In genomic region chr3:12181806-12182205, GRCh38 we compare ENCODE assay signal across 24 cellular contexts. TPM values are rescaled to one million over a fixed set of nuclear protein-coding genes. Genes with fewer than 3 reads are reported as not detected.
DNase-seq lines count a peak whose midpoint lies in the region; ATAC-seq and TF ChIP-seq lines count a peak whose summit lies in the region.
"Had no signal": no experiment of that assay in that cellular context is flagged by ENCODE, and none has a peak within 500 bp of the region (broad histone marks: within the 10 kb centered on the region; RNA-seq: fewer than 3 reads in every experiment).

No MANE protein-coding gene starts in this region.

- H3K27ac Mint-ChIP-seq in activated CD4-positive, alpha-beta T cell treated with anti-CD3 and anti-CD28 coated beads for 36 hours, result peak overlapping the region; percentile 21
- peak overlapping the region; percentile 14 for H3K27ac Mint-ChIP-seq in activated T-helper 2 cell treated with anti-CD3 and anti-CD28 coated beads, Interferon-gamma antibody, Interleukin-2, Interleukin-4, amounts not matched to agents 10 μg/mL and 5 μg/mL and 100 μg/mL, durations not matched to agents 14 hours and 24 hours and 36 hours
- H3K27ac Mint-ChIP-seq: B cell; CD4-positive, CD25-positive, alpha-beta regulatory T cell; HFFc6 had no signal

- no peak overlapping the region for H3K9ac ChIP-seq in DND-41 (ENCODE audit: low read depth, low read length)
- H3K9ac ChIP-seq: KMS-11 had no signal

- no peak for DNase-seq in activated CD4-positive, alpha-beta T cell treated with anti-CD3 and anti-CD28 coated beads for 36 hours
- DNase-seq in activated CD4-positive, alpha-beta T cell treated with anti-CD3 and anti-CD28 coated beads, Interleukin-2, amount 50 U/mL, for 48 hours, result no peak
- peak; percentile 61 for DNase-seq in DND-41
- DNase-seq in activated T-helper 2 cell treated with anti-CD3 and anti-CD28 coated beads, Interferon-gamma antibody, Interleukin-2, Interleukin-4, amounts not matched to agents 10 μg/mL and 5 μg/mL and 100 μg/mL, durations not matched to agents 14 hours and 24 hours and 36 hours (ENCODE audit: low spot score), result no peak
- peak; percentile 65 for DNase-seq in osteoblast (ENCODE audit: insufficient read length, low spot score, missing footprints)
- DNase-seq in NK-92 treated with Interleukin-12 subunit alpha and Interleukin-12 subunit beta, amount 100 ng/mL, for 24 hours (lab: John Stamatoyannopoulos, UW), result no peak
- DNase-seq in stimulated activated CD4-positive, alpha-beta T cell treated with anti-CD3 and anti-CD28 coated beads, Interleukin-1b, Interleukin-23, amount 100 ng/mL, for 48 hours, result no peak
- DNase-seq: CD4-positive, CD25-positive, alpha-beta regulatory T cell; DMS53; GOT3; HFFc6; MM.1S; NCI-H2029; NCI-H446 treated with DMSO at 0.1 percent for 48 hours; NCI-H526; PC-9 had no signal

- POLR2A ChIA-PET in activated CD4-positive, alpha-beta T cell treated with anti-CD3 and anti-CD28 coated beads for 36 hours (lab: Charles Lee), result no interaction called here

- CTCF ChIA-PET in activated CD4-positive, alpha-beta T cell treated with anti-CD3 and anti-CD28 coated beads for 36 hours (lab: Charles Lee), result no interaction called here

- H3K9me3 Mint-ChIP-seq in activated CD4-positive, alpha-beta T cell treated with anti-CD3 and anti-CD28 coated beads for 36 hours (ENCODE audit: low read depth), result no peaks in the 10 kb centered on the region
- H3K9me3 Mint-ChIP-seq in activated T-helper 2 cell treated with anti-CD3 and anti-CD28 coated beads, Interferon-gamma antibody, Interleukin-2, Interleukin-4, amounts not matched to agents 10 μg/mL and 5 μg/mL and 100 μg/mL, durations not matched to agents 14 hours and 24 hours and 36 hours, result no peaks in the 10 kb centered on the region
- H3K9me3 Mint-ChIP-seq: CD4-positive, CD25-positive, alpha-beta regulatory T cell; HFFc6 had no signal

- H3K79me2 ChIP-seq in DND-41 (ENCODE audit: insufficient read depth, low read length) (no peaks in the 10 kb centered on the region), osteoblast (ENCODE audit: insufficient read depth, low read length) (no peaks in the 10 kb centered on the region)

- H3K4me2 ChIP-seq in DND-41 (ENCODE audit: insufficient read depth, low read length) (no peak overlapping the region), osteoblast (ENCODE audit: insufficient read depth, low read length) (no peak overlapping the region)
- H3K4me2 ChIP-seq: KMS-11, PC-9 had no signal

- intact Hi-C loops in activated CD4-positive, alpha-beta T cell treated with anti-CD3 and anti-CD28 coated beads for 36 hours (cut with DNase I, micrococcal nuclease), result no loop called here
- intact Hi-C loops in activated T-helper 2 cell treated with anti-CD3 and anti-CD28 coated beads, Interferon-gamma antibody, Interleukin-2, Interleukin-4, amounts not matched to agents 10 μg/mL and 5 μg/mL and 100 μg/mL, durations not matched to agents 14 hours and 24 hours and 36 hours (cut with micrococcal nuclease), result no loop called here

- no peaks in the 10 kb centered on the region for H3K36me3 ChIP-seq in DND-41 (ENCODE audit: insufficient read depth, low read length)
- no peaks in the 10 kb centered on the region for H3K36me3 ChIP-seq in osteoblast (ENCODE audit: insufficient read depth, low read length)
- H3K36me3 ChIP-seq: HAP-1, SJSA1 had no signal

- no peak overlapping the region for H2AFZ ChIP-seq in DND-41 (ENCODE audit: low read depth, low read length)
- H2AFZ ChIP-seq in osteoblast (ENCODE audit: low read length), result no peak overlapping the region
- H2AFZ ChIP-seq: PC-9 had no signal

- H3K36me3 Mint-ChIP-seq in activated CD4-positive, alpha-beta T cell treated with anti-CD3 and anti-CD28 coated beads for 36 hours (ENCODE audit: low read depth), result no peaks in the 10 kb centered on the region
- no peaks in the 10 kb centered on the region for H3K36me3 Mint-ChIP-seq in activated T-helper 2 cell treated with anti-CD3 and anti-CD28 coated beads, Interferon-gamma antibody, Interleukin-2, Interleukin-4, amounts not matched to agents 10 μg/mL and 5 μg/mL and 100 μg/mL, durations not matched to agents 14 hours and 24 hours and 36 hours (ENCODE audit: low read depth)
- H3K36me3 Mint-ChIP-seq: CD4-positive, CD25-positive, alpha-beta regulatory T cell had no signal

- peak overlapping the region; percentile 50 for H3K27ac ChIP-seq in DND-41 (ENCODE audit: low read length)
- H3K27ac ChIP-seq in osteoblast (ENCODE audit: low read depth, low read length), result no peak overlapping the region
- H3K27ac ChIP-seq: 22Rv1, KMS-11, PC-9, SJSA1 had no signal

- peaks cover 74% of the 10 kb centered on the region for H3K4me1 ChIP-seq in DND-41 (ENCODE audit: insufficient read depth, low read length)
- peaks cover 33% of the 10 kb centered on the region for H3K4me1 ChIP-seq in osteoblast (ENCODE audit: insufficient read depth, low read length)
- H3K4me1 ChIP-seq: HAP-1 had no signal

- H3K27me3 ChIP-seq in DND-41 (ENCODE audit: insufficient read depth, low read length, poor library complexity) (no peaks in the 10 kb centered on the region), osteoblast (ENCODE audit: insufficient read depth, low read length) (no peaks in the 10 kb centered on the region)
- H3K27me3 ChIP-seq: SJSA1 had no signal

- H3K4me3 ChIP-seq in DND-41 (ENCODE audit: low read depth in 1 of 2, low read length in 2 of 2) (no peak overlapping the region), osteoblast (ENCODE audit: insufficient read depth, low read length) (no peak overlapping the region)
- H3K4me3 ChIP-seq: HAP-1, PC-9, SJSA1 had no signal

- H3K4me1 Mint-ChIP-seq in activated CD4-positive, alpha-beta T cell treated with anti-CD3 and anti-CD28 coated beads for 36 hours, result peaks cover 37% of the 10 kb centered on the region
- H3K4me1 Mint-ChIP-seq in activated T-helper 2 cell treated with anti-CD3 and anti-CD28 coated beads, Interferon-gamma antibody, Interleukin-2, Interleukin-4, amounts not matched to agents 10 μg/mL and 5 μg/mL and 100 μg/mL, durations not matched to agents 14 hours and 24 hours and 36 hours (ENCODE audit: low read depth), result peaks cover 67% of the 10 kb centered on the region
- H3K4me1 Mint-ChIP-seq: CD4-positive, CD25-positive, alpha-beta regulatory T cell had no signal

- H3K9me3 ChIP-seq in DND-41 (ENCODE audit: insufficient read depth, low read length, severe bottlenecking), result no peaks in the 10 kb centered on the region
- no peaks in the 10 kb centered on the region for H3K9me3 ChIP-seq in osteoblast (ENCODE audit: low read depth, low read length)
- H3K9me3 ChIP-seq: HAP-1, SJSA1 had no signal

- no peak overlapping the region for H3K4me3 Mint-ChIP-seq in activated CD4-positive, alpha-beta T cell treated with anti-CD3 and anti-CD28 coated beads for 36 hours
- H3K4me3 Mint-ChIP-seq in activated T-helper 2 cell treated with anti-CD3 and anti-CD28 coated beads, Interferon-gamma antibody, Interleukin-2, Interleukin-4, amounts not matched to agents 10 μg/mL and 5 μg/mL and 100 μg/mL, durations not matched to agents 14 hours and 24 hours and 36 hours (ENCODE audit: low read depth), result no peak overlapping the region
- H3K4me3 Mint-ChIP-seq: B cell; CD4-positive, CD25-positive, alpha-beta regulatory T cell; HFFc6 had no signal

- H3K27me3 Mint-ChIP-seq in activated CD4-positive, alpha-beta T cell treated with anti-CD3 and anti-CD28 coated beads for 36 hours, result peaks cover 6% of the 10 kb centered on the region
- no peaks in the 10 kb centered on the region for H3K27me3 Mint-ChIP-seq in activated T-helper 2 cell treated with anti-CD3 and anti-CD28 coated beads, Interferon-gamma antibody, Interleukin-2, Interleukin-4, amounts not matched to agents 10 μg/mL and 5 μg/mL and 100 μg/mL, durations not matched to agents 14 hours and 24 hours and 36 hours (ENCODE audit: low read depth)

- ATAC-seq in activated CD4-positive, alpha-beta T cell treated with anti-CD3 and anti-CD28 coated beads for 36 hours, result no peak
- peak; percentile 82 for ATAC-seq in DND-41 (ENCODE audit: insufficient read depth, low read depth)
- no peak for ATAC-seq in GM19351 (IDR thresholded peaks at IDR 0.05; ENCODE audit: unreplicated experiment)
- ATAC-seq: Right ventricle myocardium inferior had no signal

- H4K20me1 ChIP-seq in DND-41 (ENCODE audit: insufficient read depth, low read length) (no peaks in the 10 kb centered on the region), osteoblast (ENCODE audit: insufficient read depth, low read length) (peaks cover 3% of the 10 kb centered on the region)

- TF ChIP-seq CTCF in DND-41 (IDR thresholded peaks at IDR 0.05; ENCODE audit: borderline replicate concordance, extremely low read depth, low read length, poor library complexity, severe bottlenecking), result no peak
- no peak for TF ChIP-seq CTCF in osteoblast (IDR thresholded peaks at IDR 0.05; ENCODE audit: extremely low read depth, low read depth, low read length)

RNA-seq across cellular contexts. Expression of gene TIMP4, which starts 23.1 kb away (rescaled TPM):
- under 1 TPM; 0.11 to 0.34 TPM for total RNA-seq in activated CD4-positive, alpha-beta T cell treated with anti-CD3 and anti-CD28 coated beads for 36 hours
- total RNA-seq in activated T-helper 2 cell treated with anti-CD3 and anti-CD28 coated beads, Interferon-gamma antibody, Interleukin-2, Interleukin-4, amounts not matched to agents 10 μg/mL and 5 μg/mL and 100 μg/mL, durations not matched to agents 14 hours and 24 hours and 36 hours, result 0.41 and 0.92 TPM in 2 replicates
- total RNA-seq in osteoblast, result 2.4 and 3.3 TPM in 2 replicates
- total RNA-seq: B cell; CD4-positive, CD25-positive, alpha-beta regulatory T cell; RPMI7951 had no signal

Comparison
In these comparisons a context has a peak if more than half of its experiments do, and no peak if none do; other contexts are left out.
1. DNase-seq: peak in DND-41 (single experiment) and osteoblast (single experiment); none in activated CD4-positive, alpha-beta T cell treated with anti-CD3 and anti-CD28 coated beads for 36 hours (single experiment), activated CD4-positive, alpha-beta T cell treated with anti-CD3 and anti-CD28 coated beads, Interleukin-2, amount 50 U/mL, for 48 hours (0 of 2), activated T-helper 2 cell treated with anti-CD3 and anti-CD28 coated beads, Interferon-gamma antibody, Interleukin-2, Interleukin-4, amounts not matched to agents 10 μg/mL and 5 μg/mL and 100 μg/mL, durations not matched to agents 14 hours and 24 hours and 36 hours (single experiment), NK-92 treated with Interleukin-12 subunit alpha and Interleukin-12 subunit beta, amount 100 ng/mL, for 24 hours (single experiment) and stimulated activated CD4-positive, alpha-beta T cell treated with anti-CD3 and anti-CD28 coated beads, Interleukin-1b, Interleukin-23, amount 100 ng/mL, for 48 hours (single experiment).